15 cellular contexts compared by ENCODE assay signal in genomic region chr6:24778121-24778520, GRCh38. TPM values are rescaled to one million over a fixed set of nuclear protein-coding genes. Genes with fewer than 3 reads are reported as not detected.
A peak's percentile ranks its signal among the peaks of the same experiment; 100 is the strongest.
DNase-seq lines count a peak whose midpoint lies in the region; ATAC-seq, FAIRE-seq and TF ChIP-seq lines count a peak whose summit lies in the region.
"Had no signal": no experiment of that assay in that cellular context is flagged by ENCODE, and none has a peak within 500 bp of the region (broad histone marks: within the 10 kb centered on the region; RNA-seq: fewer than 3 reads in every experiment).

No MANE protein-coding gene starts in this region.

- peak overlapping the region; percentile 80 for H3K27ac Mint-ChIP-seq in MCF 10A (ENCODE audit: low read depth, unreplicated experiment)

- H3K36me3 Mint-ChIP-seq in MCF 10A (ENCODE audit: insufficient read depth, unreplicated experiment) = peaks cover 33% of the 10 kb centered on the region

- no peaks in the 10 kb centered on the region for H3F3A ChIP-seq in OCI-LY1 (ENCODE audit: insufficient read depth, low read length)

- H3K4me1 Mint-ChIP-seq in MCF 10A (ENCODE audit: insufficient read depth, unreplicated experiment) = peaks cover 32% of the 10 kb centered on the region

- no peak for ATAC-seq in GM18505 (IDR thresholded peaks at IDR 0.05; ENCODE audit: unreplicated experiment)
- ATAC-seq: left ventricle myocardium superior had no signal

- CTCF ChIA-PET in MCF 10A (lab: Yijun Ruan, JAX) (interaction anchor here (0.6 to 2.0 kb wide), 4 partner anchors 78 to 1162 kb away, joined by 3 to 9 read pairs (median 4); no protein-coding TSS in a partner anchor), endothelial cell of umbilical vein (lab: Charles Lee) (interaction anchor here (1.6 kb wide), 1 partner anchor 197 kb away, joined by 7 read pairs; no protein-coding TSS in a partner anchor)

- H3K4me1 ChIP-seq in breast epithelium = no peaks in the 10 kb centered on the region
- peaks cover 47% of the 10 kb centered on the region for H3K4me1 ChIP-seq in OCI-LY1 (ENCODE audit: insufficient read depth, low read length, severe bottlenecking)
- H3K4me1 ChIP-seq in endothelial cell of umbilical vein (ENCODE audit: control insufficient read depth, extremely low read depth, insufficient read depth, low read length) = peaks cover 23% of the 10 kb centered on the region
- peaks cover 3 to 32% (median 13%) of the 10 kb centered on the region in 4 donors for H3K4me1 ChIP-seq in transverse colon
- H3K4me1 ChIP-seq: SJCRH30 had no signal

- DNase-seq in MCF 10A (ENCODE audit: unreplicated experiment) = no peak
- DNase-seq in breast epithelium (ENCODE audit: low spot score in 2 of 2) = no peak
- DNase-seq in endothelial cell of umbilical vein (ENCODE audit: low read depth, low spot score) = no peak
- no peak for DNase-seq in transverse colon
- no peak for DNase-seq in cerebellar nuclear complex (lab: John Stamatoyannopoulos, UW)
- DNase-seq in ureter (ENCODE audit: low spot score) = no peak
- DNase-seq: adrenal gland, glutamatergic neuron, left ventricle myocardium superior, NCI-H446 treated with DMSO at 0.1 percent for 48 hours, SJCRH30 had no signal

- TF ChIP-seq POLR2A in breast epithelium (IDR thresholded peaks at IDR 0.05) = no peak
- no peak for TF ChIP-seq POLR2A in endothelial cell of umbilical vein (IDR thresholded peaks at IDR 0.05; ENCODE audit: low read depth, low read length)
- TF ChIP-seq POLR2A in transverse colon (IDR thresholded peaks at IDR 0.05) = no peak
- no peak for TF ChIP-seq POLR2A in GM18505 (IDR thresholded peaks at IDR 0.05; ENCODE audit: borderline replicate concordance, extremely low read depth, insufficient read depth, insufficient read length)

- H3K9me3 Mint-ChIP-seq in MCF 10A (ENCODE audit: unreplicated experiment) = no peaks in the 10 kb centered on the region

- BruUV-seq in MCF 10A (replicated peaks; lab: Mats Ljungman, UMichigan) (no TSS peak), endothelial cell of umbilical vein (replicated peaks; lab: Mats Ljungman, UMichigan) (no TSS peak)

- 57 to 62% methylated on average over 1 of the region's 1 CpG for WGBS in transverse colon (ENCODE audit: low coverage in 1 of 2), 2 donors

- in situ Hi-C loops in transverse colon (cut with MboI; ENCODE audit: low pct_ligation_motif_present in 1 of 4, low pct_unique_long_range_greater_than_20kb in 1 of 4, low sequenced_read_pairs in 3 of 4) = loop anchor here in 1 of 4 donors (10.0 kb wide), 1 partner anchor 73 kb away; no protein-coding TSS in a partner anchor

- H3K9me3 ChIP-seq in breast epithelium (no peaks in the 10 kb centered on the region), OCI-LY1 (ENCODE audit: low read length) (no peaks in the 10 kb centered on the region), endothelial cell of umbilical vein (replicated peaks; ENCODE audit: control insufficient read depth, insufficient read depth, low read length) (no peaks in the 10 kb centered on the region), transverse colon (no peaks in the 10 kb centered on the region)
- H3K9me3 ChIP-seq: adrenal gland, SJCRH30 had no signal

- H3K36me3 ChIP-seq in breast epithelium = peaks cover 3% of the 10 kb centered on the region
- H3K36me3 ChIP-seq in OCI-LY1 (ENCODE audit: insufficient read depth, low read length) = peaks cover 67% of the 10 kb centered on the region
- H3K36me3 ChIP-seq in endothelial cell of umbilical vein (ENCODE audit: control insufficient read depth in 2 of 2, extremely low read depth in 1 of 2, insufficient read depth in 2 of 2, low read length in 2 of 2) = peaks cover 0 to 15% of the 10 kb centered on the region in 2 experiments
- peaks cover 0 to 22% (median 3%) of the 10 kb centered on the region in 4 donors for H3K36me3 ChIP-seq in transverse colon

- H3K79me2 ChIP-seq in OCI-LY1 (ENCODE audit: insufficient read depth, low read length) (peaks cover 55% of the 10 kb centered on the region), endothelial cell of umbilical vein (ENCODE audit: control insufficient read depth, insufficient read depth, low read length) (peaks cover 54% of the 10 kb centered on the region)

- no peaks in the 10 kb centered on the region for H3K27me3 ChIP-seq in breast epithelium
- H3K27me3 ChIP-seq in OCI-LY1 (ENCODE audit: insufficient read depth, low read length) = no peaks in the 10 kb centered on the region
- H3K27me3 ChIP-seq in endothelial cell of umbilical vein (ENCODE audit: control insufficient read depth in 2 of 2, insufficient read depth in 2 of 2, low read length in 2 of 2) = no peaks in the 10 kb centered on the region
- H3K27me3 ChIP-seq in transverse colon = no peaks in the 10 kb centered on the region
- H3K27me3 ChIP-seq: adrenal gland, SJCRH30 had no signal

- dilution Hi-C loops in endothelial cell of umbilical vein (cut with MboI; ENCODE audit: extremely low pct_ligation_motif_present, low sequenced_read_pairs) = no loop called here

- intact Hi-C loops in MCF 10A (cut with micrococcal nuclease) (loop anchor here (10.0 kb wide), 1 partner anchor 827 kb away; no protein-coding TSS in a partner anchor), breast epithelium (cut with DNase I; ENCODE audit: low total_unique reads) (no loop called here), endothelial cell of umbilical vein (cut with micrococcal nuclease) (loop anchor here (5.0 to 10.0 kb wide), 3 partner anchors 239 to 397 kb away; no protein-coding TSS in a partner anchor), transverse colon (cut with DNase I; ENCODE audit: low total_unique reads) (no loop called here)

- FAIRE-seq in endothelial cell of umbilical vein (lab: Jason Lieb, UNC) = no peak

- peak overlapping the region; percentile 98 for H3K4me3 Mint-ChIP-seq in MCF 10A (ENCODE audit: unreplicated experiment)

- H4K20me1 ChIP-seq in OCI-LY1 (ENCODE audit: insufficient read depth, low read length) (no peaks in the 10 kb centered on the region), endothelial cell of umbilical vein (replicated peaks; ENCODE audit: control insufficient read depth, extremely low read depth, insufficient read depth, low read length) (no peaks in the 10 kb centered on the region)

- no peak overlapping the region for H2AFZ ChIP-seq in OCI-LY1 (ENCODE audit: low read length)
- no peak overlapping the region for H2AFZ ChIP-seq in endothelial cell of umbilical vein (ENCODE audit: low read depth, low read length)
- H2AFZ ChIP-seq: parathyroid adenoma had no signal

- no peak for TF ChIP-seq CTCF in MCF 10A (IDR thresholded peaks at IDR 0.05; ENCODE audit: unreplicated experiment)
- TF ChIP-seq CTCF in breast epithelium (IDR thresholded peaks at IDR 0.05) = no peak
- no peak for TF ChIP-seq CTCF in OCI-LY1 (IDR thresholded peaks at IDR 0.05; ENCODE audit: low read length)
- no peak for TF ChIP-seq CTCF in endothelial cell of umbilical vein (IDR thresholded peaks at IDR 0.05; ENCODE audit: extremely low read depth in 1 of 2, insufficient read depth in 1 of 2, low read depth in 1 of 2, low read length in 2 of 2)
- TF ChIP-seq CTCF in transverse colon (IDR thresholded peaks at IDR 0.05) = no peak

- no peaks in the 10 kb centered on the region for H3K9me2 ChIP-seq in OCI-LY1 (ENCODE audit: low read depth, low read length)

- H3K27me3 Mint-ChIP-seq in MCF 10A (ENCODE audit: insufficient read depth, unreplicated experiment) = no peaks in the 10 kb centered on the region

- no peak overlapping the region for H3K27ac ChIP-seq in breast epithelium
- H3K27ac ChIP-seq in OCI-LY1 (ENCODE audit: low read depth, low read length, poor library complexity, severe bottlenecking) = no peak overlapping the region
- no peak overlapping the region for H3K27ac ChIP-seq in endothelial cell of umbilical vein (ENCODE audit: insufficient read depth, low read depth, low read length)
- H3K27ac ChIP-seq in transverse colon = peak overlapping the region; percentile 13 to 99 (median 96)
- H3K27ac ChIP-seq: adrenal gland, parathyroid adenoma, SJCRH30 had no signal

- H3K4me3 ChIP-seq in breast epithelium = no peak overlapping the region
- peak overlapping the region; percentile 94 for H3K4me3 ChIP-seq in OCI-LY1 (ENCODE audit: low read depth, low read length, poor library complexity, severe bottlenecking)
- H3K4me3 ChIP-seq in endothelial cell of umbilical vein (replicated peaks in 1 of 3; ENCODE audit: insufficient read depth in 1 of 3, low read depth in 1 of 3, low read length in 3 of 3) = no peak overlapping the region
- peak overlapping the region in 3 of 4 donors; percentile 17 to 81 (median 78) for H3K4me3 ChIP-seq in transverse colon
- H3K4me3 ChIP-seq: adrenal gland, SJCRH30 had no signal

- H3K9ac ChIP-seq in OCI-LY1 (ENCODE audit: low read length) (no peak overlapping the region), endothelial cell of umbilical vein (replicated peaks; ENCODE audit: extremely low read depth, insufficient read depth, low read length) (peak overlapping the region; percentile 12)
- H3K9ac ChIP-seq: parathyroid adenoma had no signal

- POLR2A ChIA-PET in MCF 10A (lab: Yijun Ruan, JAX) (interaction anchor here (0.7 to 2.6 kb wide), 11 partner anchors 12 to 254 kb away, joined by 3 to 10 read pairs (median 4); partner anchors contain the start of genes ACOT13, C6orf62 and TDP2), endothelial cell of umbilical vein (lab: Charles Lee) (no interaction called here)

- peak overlapping the region; percentile 92 for H3K4me2 ChIP-seq in OCI-LY1 (ENCODE audit: low read length)
- peak overlapping the region; percentile 53 for H3K4me2 ChIP-seq in endothelial cell of umbilical vein (ENCODE audit: insufficient read depth, low read length)

- TF ChIP-seq EP300 in transverse colon (IDR thresholded peaks at IDR 0.05; ENCODE audit: low read depth) = no peak

- H3K9me1 ChIP-seq in endothelial cell of umbilical vein (replicated peaks; ENCODE audit: control insufficient read depth, extremely low read depth, insufficient read depth, low read length) = no peaks in the 10 kb centered on the region

RNA-seq across cellular contexts. Expression of gene GMNN, which starts 3.4 kb away (rescaled TPM):
- total RNA-seq in MCF 10A (2022) = 12.5 and 22.4 TPM in 2 replicates
- total RNA-seq in breast epithelium = 10 to 100 TPM in 2 of 3 donors, 1 to 10 TPM in 1; 8.5 to 42.1 (median 27.2) TPM
- 51.9 and 52.6 TPM in 2 replicates for total RNA-seq in endothelial cell of umbilical vein
- polyA plus RNA-seq in endothelial cell of umbilical vein = 19.0 and 25.4 TPM in 2 replicates
- polyA plus RNA-seq in endothelial cell of umbilical vein (2011; cell fraction: cytosol; rRNA removed) = 29.7 and 38.1 TPM in 2 replicates
- polyA plus RNA-seq in endothelial cell of umbilical vein (2011; cell fraction: nucleus; rRNA removed) = 24.4 and 35.9 TPM in 2 replicates
- polyA plus RNA-seq in endothelial cell of umbilical vein (2012) = 17.9 and 39.6 TPM in 2 replicates
- polyA minus RNA-seq in endothelial cell of umbilical vein = 20.2 and 28.5 TPM in 2 replicates
- polyA minus RNA-seq in endothelial cell of umbilical vein (2011; cell fraction: cytosol; rRNA and poly(A)+ RNA removed) = 31.2 TPM
- polyA minus RNA-seq in endothelial cell of umbilical vein (2011; cell fraction: nucleus; rRNA and poly(A)+ RNA removed) = 35.1 and 35.7 TPM in 2 replicates
- 10 to 100 TPM in 3 of 4 donors, 1 to 10 TPM in 1; 8.2 to 45.7 (median 23.2) TPM for total RNA-seq in transverse colon
- total RNA-seq in ureter = 67.5 TPM

RNA-seq across cellular contexts. Expression of gene ARMH2, which starts 20.6 kb away (rescaled TPM):
- total RNA-seq in MCF 10A (2022) (not detected in 2 replicates), breast epithelium (not detected), endothelial cell of umbilical vein (not detected in 2 replicates), transverse colon (not detected), ureter (not detected)
- polyA plus RNA-seq in endothelial cell of umbilical vein = not detected in 2 replicates
- not detected in 2 replicates for polyA plus RNA-seq in endothelial cell of umbilical vein (2011; cell fraction: cytosol; rRNA removed)
- polyA plus RNA-seq in endothelial cell of umbilical vein (2011; cell fraction: nucleus; rRNA removed) = not detected in 2 replicates
- polyA plus RNA-seq in endothelial cell of umbilical vein (2012) = not detected in 2 replicates
- not detected in 2 replicates for polyA minus RNA-seq in endothelial cell of umbilical vein
- polyA minus RNA-seq in endothelial cell of umbilical vein (2011; cell fraction: cytosol; rRNA and poly(A)+ RNA removed) = not detected
- not detected in 2 replicates for polyA minus RNA-seq in endothelial cell of umbilical vein (2011; cell fraction: nucleus; rRNA and poly(A)+ RNA removed)
- total RNA-seq: adrenal gland, left ventricle myocardium superior, SJCRH30 had no signal
- polyA plus RNA-seq: adrenal gland, BJ had no signal

RNA-seq across cellular contexts. Expression of gene C6orf62, which starts 59.2 kb away (rescaled TPM):
- total RNA-seq in MCF 10A (2022) = 96.2 and 101 TPM in 2 replicates
- total RNA-seq in breast epithelium = 10 to 100 TPM; 57.0 to 86.1 (median 66.1) TPM
- total RNA-seq in endothelial cell of umbilical vein = 121 and 129 TPM in 2 replicates
- 34.7 and 36.5 TPM in 2 replicates for polyA plus RNA-seq in endothelial cell of umbilical vein
- polyA plus RNA-seq in endothelial cell of umbilical vein (2011; cell fraction: cytosol; rRNA removed) = 55.6 and 58.9 TPM in 2 replicates
- polyA plus RNA-seq in endothelial cell of umbilical vein (2011; cell fraction: nucleus; rRNA removed) = 55.1 and 76.7 TPM in 2 replicates
- 57.2 and 77.1 TPM in 2 replicates for polyA plus RNA-seq in endothelial cell of umbilical vein (2012)
- 64.3 and 67.3 TPM in 2 replicates for polyA minus RNA-seq in endothelial cell of umbilical vein
- polyA minus RNA-seq in endothelial cell of umbilical vein (2011; cell fraction: cytosol; rRNA and poly(A)+ RNA removed) = 52.2 TPM
- polyA minus RNA-seq in endothelial cell of umbilical vein (2011; cell fraction: nucleus; rRNA and poly(A)+ RNA removed) = 53.7 and 54.5 TPM in 2 replicates
- total RNA-seq in transverse colon = 10 to 100 TPM; 29.9 to 64.3 (median 40.9) TPM
- total RNA-seq in ureter = 111 TPM

Comparison
In these comparisons a context has a peak if more than half of its experiments do, and no peak if none do; other contexts are left out.
1. intact Hi-C loops: an anchor here in MCF 10A (10.0 kb wide) and endothelial cell of umbilical vein (5.0 to 10.0 kb wide); none called in breast epithelium and transverse colon.
2. H3K27ac ChIP-seq: peak in transverse colon (4 of 4); none in breast epithelium (0 of 2), OCI-LY1 (single experiment) and endothelial cell of umbilical vein (single experiment).
3. H3K4me3 ChIP-seq: peak in OCI-LY1 (single experiment) and transverse colon (3 of 4); none in breast epithelium (0 of 3) and endothelial cell of umbilical vein (0 of 3).